Comparison of ENCODE assay signal across 7 cellular contexts in the genomic region with DNA sequence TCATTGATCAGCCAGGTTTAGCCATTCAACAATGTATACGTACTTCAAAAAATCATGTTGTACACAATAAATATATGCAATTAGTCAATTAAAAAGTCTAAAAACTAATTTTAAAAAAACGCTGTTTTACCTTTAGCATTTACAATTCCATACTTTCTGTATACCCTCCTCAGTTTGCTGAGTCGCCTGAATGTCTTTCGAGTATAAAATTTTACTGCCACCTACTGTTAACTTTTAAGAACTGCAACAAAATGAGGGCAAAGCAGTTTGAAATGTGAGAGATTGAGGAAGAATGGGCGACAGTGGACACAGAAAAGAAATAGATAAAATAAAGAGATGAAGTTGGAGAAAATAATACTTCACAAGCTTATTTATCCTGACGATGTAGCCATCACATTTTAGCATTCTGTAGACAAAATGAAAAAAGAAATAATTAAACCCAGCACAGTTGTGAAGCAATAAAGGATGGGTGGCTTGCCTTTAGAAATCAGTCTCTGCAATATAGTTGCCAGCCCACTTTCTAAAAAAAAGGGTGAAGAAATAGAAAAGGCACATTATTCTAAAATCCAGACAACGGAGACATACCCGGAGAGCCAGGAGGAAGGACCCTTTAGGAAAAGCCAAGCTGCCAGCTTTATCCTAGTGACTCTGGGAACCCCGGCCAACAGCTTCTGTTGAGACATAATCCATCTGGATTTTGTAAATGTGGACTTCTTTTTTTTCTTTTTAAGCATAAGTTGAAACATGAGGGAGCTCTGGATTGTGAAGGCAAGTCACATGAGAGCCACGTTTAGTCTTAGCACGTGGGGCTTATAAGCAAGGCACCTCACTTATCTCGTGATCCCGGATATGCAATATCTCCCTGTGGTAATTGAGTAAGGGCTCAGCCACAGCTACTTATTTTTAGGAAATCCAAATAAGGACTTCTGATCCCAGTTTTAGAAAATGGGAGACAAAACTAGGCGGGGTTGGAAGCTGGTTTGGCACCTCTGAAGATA.
DNase-seq lines count a peak whose midpoint lies in the region; ATAC-seq and TF ChIP-seq lines count a peak whose summit lies in the region.

No MANE protein-coding gene starts in this region.

- DNase-seq in NCI-H1930 (lab: John Stamatoyannopoulos, UW) (peak; percentile 28 to 49), right atrium auricular region (ENCODE audit: low spot score) (peak; percentile 78), smooth muscle cell (lab: John Stamatoyannopoulos, UW; ENCODE audit: unreplicated experiment) (peak; percentile 2)

- 10% methylated on average over 14 of the region's 14 CpGs for WGBS in smooth muscle cell (ENCODE audit: low lambda C conversion rate)

- peaks cover 0 to 14% of the 10 kb centered on the region in 2 donors for H3K4me1 ChIP-seq in right atrium auricular region
- H3K4me1 ChIP-seq in smooth muscle cell (ENCODE audit: low read depth), result peaks cover 8% of the 10 kb centered on the region

- TF ChIP-seq CTCF in GM12875 (IDR thresholded peaks at IDR 0.05; ENCODE audit: borderline replicate concordance, insufficient read depth, low read depth, low read length), result peak; percentile 26; the same call in 1 of the 2 replicates
- TF ChIP-seq CTCF in WI38 (IDR thresholded peaks at IDR 0.05; ENCODE audit: low read depth, low read length), result peak; percentile 32; the same call in 1 of the 2 replicates
- peak; percentile 56 to 80 for TF ChIP-seq CTCF in right atrium auricular region (IDR thresholded peaks at IDR 0.05)
- peak; percentile 74 for TF ChIP-seq CTCF in smooth muscle cell (IDR thresholded peaks at IDR 0.05; ENCODE audit: borderline replicate concordance, insufficient read depth, poor library complexity, severe bottlenecking)

- peak overlapping the region; percentile 56 for H3K9ac ChIP-seq in smooth muscle cell (ENCODE audit: low read depth)

- H3K4me2 ChIP-seq in smooth muscle cell, result peak overlapping the region; percentile 76

- no peaks in the 10 kb centered on the region for H3K27me3 ChIP-seq in right atrium auricular region
- no peaks in the 10 kb centered on the region for H3K27me3 ChIP-seq in smooth muscle cell (ENCODE audit: low read depth)

- H3K79me2 ChIP-seq in smooth muscle cell (ENCODE audit: low read depth), result no peaks in the 10 kb centered on the region

- H3K9me3 ChIP-seq in right atrium auricular region (no peaks in the 10 kb centered on the region), smooth muscle cell (replicated peaks; ENCODE audit: low read depth) (no peaks in the 10 kb centered on the region)

- no peak overlapping the region for H2AFZ ChIP-seq in smooth muscle cell (ENCODE audit: low read depth)

- H4K20me1 ChIP-seq in smooth muscle cell (ENCODE audit: low read depth), result no peaks in the 10 kb centered on the region

- H3K27ac ChIP-seq in right atrium auricular region, result peak overlapping the region; percentile 57 to 76
- H3K27ac ChIP-seq in smooth muscle cell (ENCODE audit: low read depth), result peak overlapping the region; percentile 83

- H3K4me3 ChIP-seq in GM12875 (ENCODE audit: low read depth, low read length) (no peak overlapping the region), WI38 (ENCODE audit: low read depth, low read length) (peak overlapping the region; percentile 36), right atrium auricular region (peak overlapping the region; percentile 20 to 31), smooth muscle cell (peak overlapping the region; percentile 28)

- no peaks in the 10 kb centered on the region for H3F3A ChIP-seq in smooth muscle cell (ENCODE audit: low read depth)

- H3K36me3 ChIP-seq in right atrium auricular region (no peaks in the 10 kb centered on the region), smooth muscle cell (ENCODE audit: low read depth) (no peaks in the 10 kb centered on the region)

- ATAC-seq in HG02763 (IDR thresholded peaks at IDR 0.05; ENCODE audit: unreplicated experiment) (peak; percentile 56), HG03097 (IDR thresholded peaks at IDR 0.05; ENCODE audit: low FRiP score, unreplicated experiment) (no peak)

Comparison
In these comparisons a context has a peak if more than half of its experiments do, and no peak if none do; other contexts are left out.
1. DNase-seq: peak in every context shown above with its lines; median percentile 78 in right atrium auricular region; 38 in NCI-H1930; 2 in smooth muscle cell.